25 cellular contexts compared by ENCODE assay signal in the genomic region with DNA sequence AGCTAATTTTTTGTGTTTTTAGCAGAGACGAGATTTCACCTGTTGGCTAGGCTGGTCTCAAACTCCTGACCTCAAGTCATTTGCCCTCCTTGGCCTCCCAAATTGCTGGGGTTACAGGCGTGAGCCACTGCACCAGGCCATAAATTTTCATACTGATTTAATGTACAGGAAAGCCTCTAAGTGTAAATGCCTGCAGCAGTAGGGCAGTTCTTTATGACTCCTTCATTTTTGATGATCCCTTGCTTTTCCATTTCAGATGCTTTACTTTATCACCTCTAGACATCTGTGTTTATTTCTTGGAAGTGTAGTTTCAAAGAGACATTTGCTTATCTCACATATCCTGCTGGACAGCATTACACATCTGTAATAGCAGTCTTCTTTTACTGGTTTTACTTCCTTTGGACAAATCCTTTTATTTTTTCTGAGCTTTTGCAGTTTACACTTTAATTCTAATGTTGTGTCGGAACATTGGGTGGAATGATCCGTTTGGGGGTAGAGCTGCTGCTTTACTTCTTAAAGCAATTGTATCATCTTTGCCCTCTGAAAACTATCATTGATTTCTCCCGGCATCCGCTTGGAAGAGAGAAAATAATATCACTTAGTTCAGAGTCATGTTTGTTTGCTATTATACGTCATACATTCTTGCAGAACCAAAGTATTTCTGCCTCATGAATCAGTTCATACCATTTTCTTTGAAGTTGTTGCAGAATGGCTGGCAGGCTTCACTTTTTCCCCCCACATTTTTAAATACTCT. TPM values are rescaled to one million over a fixed set of nuclear protein-coding genes. Genes with fewer than 3 reads are reported as not detected.
DNase-seq lines count a peak whose midpoint lies in the region; ATAC-seq and TF ChIP-seq lines count a peak whose summit lies in the region.
"Had no signal": no experiment of that assay in that cellular context is flagged by ENCODE, and none has a peak within 500 bp of the region (broad histone marks: within the 10 kb centered on the region; RNA-seq: fewer than 3 reads in every experiment).

No MANE protein-coding gene starts in this region.

- H3K9me3 ChIP-seq in fibroblast of lung (ENCODE audit: control insufficient read depth, insufficient read depth, low read depth, low read length) (no peaks in the 10 kb centered on the region), parathyroid adenoma (ENCODE audit: control insufficient read depth, low read length) (no peaks in the 10 kb centered on the region)
- H3K9me3 ChIP-seq: spleen, tibial artery had no signal

- no peak overlapping the region for H3K27ac Mint-ChIP-seq in activated naive CD4-positive, alpha-beta T cell treated with anti-CD3 and anti-CD28 coated beads, Interleukin-2, amount 50 U/mL, for 72 hours
- H3K27ac Mint-ChIP-seq: activated CD8-positive, alpha-beta T cell treated with anti-CD3 and anti-CD28 coated beads for 36 hours had no signal

- H2AFZ ChIP-seq in fibroblast of lung (ENCODE audit: low read length) = no peak overlapping the region
- H2AFZ ChIP-seq in parathyroid adenoma = no peak overlapping the region

- H3K4me3 ChIP-seq in WI38 (ENCODE audit: low read depth, low read length) (peak overlapping the region; percentile 1; the same call in 1 of the 2 replicates), fibroblast of lung (replicated peaks in 1 of 4; ENCODE audit: control extremely low read depth in 1 of 4, insufficient read depth in 1 of 4, low read depth in 3 of 4, low read length in 4 of 4) (peak overlapping the region in 1 of 4 experiments; percentile 17), parathyroid adenoma (ENCODE audit: low read depth, low read length) (no peak overlapping the region)
- H3K4me3 ChIP-seq: spleen, tibial artery had no signal

- TF ChIP-seq CTCF in WI38 (IDR thresholded peaks at IDR 0.05; ENCODE audit: low read depth, low read length) (no peak), fibroblast of lung (conservative IDR thresholded peaks at IDR 0.05 in 1 of 2, IDR thresholded peaks at IDR 0.05 in 1 of 2; ENCODE audit: low read depth in 1 of 2, low read length in 2 of 2) (no peak), parathyroid adenoma (IDR thresholded peaks at IDR 0.05) (no peak)

- H3K4me2 ChIP-seq in fibroblast of lung (ENCODE audit: extremely low read depth, insufficient read depth, low read length) (peak overlapping the region; percentile 30), parathyroid adenoma (ENCODE audit: low read length) (peak overlapping the region; percentile 0)

- H3K27me3 ChIP-seq in fibroblast of lung (ENCODE audit: control insufficient read depth, insufficient read depth, low read length) = no peaks in the 10 kb centered on the region
- no peaks in the 10 kb centered on the region for H3K27me3 ChIP-seq in parathyroid adenoma (ENCODE audit: control insufficient read depth, insufficient read depth, low read length)
- H3K27me3 ChIP-seq: spleen, tibial artery had no signal

- H3K79me2 ChIP-seq in fibroblast of lung (ENCODE audit: control insufficient read depth, insufficient read depth, low read length) (peaks cover 5% of the 10 kb centered on the region), parathyroid adenoma (peaks cover under 1% of the 10 kb centered on the region)

- DNase-seq in EL = peak; percentile 53
- DNase-seq in fibroblast of lung (ENCODE audit: low read depth in 2 of 2) = peak; percentile 67 to 86
- no peak for DNase-seq in activated naive CD4-positive, alpha-beta T cell treated with anti-CD3 and anti-CD28 coated beads, Interleukin-2, amount 50 U/mL, for 72 hours (ENCODE audit: low spot score in 2 of 2)
- no peak for DNase-seq in NCI-H226
- DNase-seq in T1000 (lab: John Stamatoyannopoulos, UW) = no peak
- DNase-seq: activated CD4-positive, CD25-positive, alpha-beta regulatory T cell; activated CD8-positive, alpha-beta T cell treated with anti-CD3 and anti-CD28 coated beads for 36 hours; cerebellar nuclear complex; COR-L47; DND-41; mammary epithelial cell; naive thymus-derived CD4-positive, alpha-beta T cell; NCI-H1105 treated with DMSO at 0.1 percent for 48 hours; NCI-H524; spleen; stimulated activated CD4-positive, alpha-beta T cell treated with anti-CD3 and anti-CD28 coated beads, Interleukin-4, amount 100 ng/mL, for 4 hours; stimulated activated naive CD8-positive, alpha-beta T cell treated with anti-CD3 and anti-CD28 coated beads, Interleukin-15, Interleukin-2, amounts not matched to agents 100 U/mL and 50 U/mL, for 24 hours; tibial artery had no signal

- no peaks in the 10 kb centered on the region for H3K9me3 Mint-ChIP-seq in activated naive CD4-positive, alpha-beta T cell treated with anti-CD3 and anti-CD28 coated beads, Interleukin-2, amount 50 U/mL, for 72 hours
- H3K9me3 Mint-ChIP-seq: activated CD8-positive, alpha-beta T cell treated with anti-CD3 and anti-CD28 coated beads for 36 hours; naive thymus-derived CD4-positive, alpha-beta T cell had no signal

- ATAC-seq in activated naive CD4-positive, alpha-beta T cell treated with anti-CD3 and anti-CD28 coated beads, Interleukin-2, amount 50 U/mL, for 72 hours = no peak
- no peak for ATAC-seq in HG02798 (IDR thresholded peaks at IDR 0.05; ENCODE audit: poor library complexity, unreplicated experiment)
- ATAC-seq: activated CD8-positive, alpha-beta T cell treated with anti-CD3 and anti-CD28 coated beads for 36 hours; HepG2; naive thymus-derived CD4-positive, alpha-beta T cell; stimulated activated naive CD8-positive, alpha-beta T cell treated with anti-CD3 and anti-CD28 coated beads, Interleukin-15, Interleukin-2, amounts not matched to agents 100 U/mL and 50 U/mL, for 24 hours had no signal

- H3K27ac ChIP-seq in fibroblast of lung (ENCODE audit: insufficient read depth, low read length) (peak overlapping the region; percentile 37), parathyroid adenoma (no peak overlapping the region)
- H3K27ac ChIP-seq: HL-60, spleen, tibial artery had no signal

- H3K9ac ChIP-seq in fibroblast of lung (ENCODE audit: insufficient read depth, low read length) (no peak overlapping the region), parathyroid adenoma (no peak overlapping the region)

- H3K36me3 Mint-ChIP-seq in activated naive CD4-positive, alpha-beta T cell treated with anti-CD3 and anti-CD28 coated beads, Interleukin-2, amount 50 U/mL, for 72 hours = peaks cover 12 to 50% of the 10 kb centered on the region in 2 donors

- no peaks in the 10 kb centered on the region for H3K36me3 ChIP-seq in fibroblast of lung (ENCODE audit: control insufficient read depth, insufficient read depth, low read length)
- no peaks in the 10 kb centered on the region for H3K36me3 ChIP-seq in parathyroid adenoma (ENCODE audit: control insufficient read depth, insufficient read depth, low read length)

- H4K20me1 ChIP-seq in fibroblast of lung (ENCODE audit: control insufficient read depth, extremely low read depth, insufficient read depth, low read length) = no peaks in the 10 kb centered on the region

- H3K4me1 ChIP-seq in fibroblast of lung (ENCODE audit: control insufficient read depth, extremely low read depth, insufficient read depth, low read length) = peaks cover 4% of the 10 kb centered on the region
- peaks cover 14% of the 10 kb centered on the region for H3K4me1 ChIP-seq in parathyroid adenoma
- H3K4me1 ChIP-seq: tibial artery had no signal

RNA-seq across cellular contexts. Expression of a gene that starts 36.0 kb away (rescaled TPM):
- total RNA-seq in fibroblast of lung = not detected in 2 replicates
- polyA plus RNA-seq in fibroblast of lung = not detected in 2 replicates
- not detected in 2 replicates for polyA plus RNA-seq in fibroblast of lung (2012)
- polyA minus RNA-seq in fibroblast of lung (ENCODE audit: low replicate concordance) = not detected in 2 replicates
- total RNA-seq in activated naive CD4-positive, alpha-beta T cell treated with anti-CD3 and anti-CD28 coated beads, Interleukin-2, amount 50 U/mL, for 72 hours = not detected
- total RNA-seq: activated CD8-positive, alpha-beta T cell treated with anti-CD3 and anti-CD28 coated beads for 36 hours; HepG2; mammary epithelial cell; omental fat pad; T-helper 2 cell treated with Interferon-gamma antibody and Interleukin-4, amounts not matched to agents 100 ng/mL and 5 ng/mL, for 36 hours had no signal
- polyA plus RNA-seq: HepG2; mammary epithelial cell; naive thymus-derived CD4-positive, alpha-beta T cell had no signal

Comparison
In these comparisons a context has a peak if more than half of its experiments do, and no peak if none do; other contexts are left out.
1. DNase-seq: peak in EL (single experiment) and fibroblast of lung (2 of 2); none in activated naive CD4-positive, alpha-beta T cell treated with anti-CD3 and anti-CD28 coated beads, Interleukin-2, amount 50 U/mL, for 72 hours (0 of 2), NCI-H226 (single experiment) and T1000 (single experiment).